In genomic region chr4:1765409-1766335, GRCh38 we compare ENCODE assay signal across 1 cellular context.
TF ChIP-seq lines count a peak whose summit lies in the region.

No MANE protein-coding gene starts in this region.

TF ChIP-seq in liver, 16 proteins besides CTCF, POLR2A, EP300 and RAD21:
- TF ChIP-seq NR2F2 (IDR thresholded peaks at IDR 0.05), result peak; percentile 8
- no peak for TF ChIP-seq HNF4A (conservative IDR thresholded peaks at IDR 0.05)
